In the genomic region with DNA sequence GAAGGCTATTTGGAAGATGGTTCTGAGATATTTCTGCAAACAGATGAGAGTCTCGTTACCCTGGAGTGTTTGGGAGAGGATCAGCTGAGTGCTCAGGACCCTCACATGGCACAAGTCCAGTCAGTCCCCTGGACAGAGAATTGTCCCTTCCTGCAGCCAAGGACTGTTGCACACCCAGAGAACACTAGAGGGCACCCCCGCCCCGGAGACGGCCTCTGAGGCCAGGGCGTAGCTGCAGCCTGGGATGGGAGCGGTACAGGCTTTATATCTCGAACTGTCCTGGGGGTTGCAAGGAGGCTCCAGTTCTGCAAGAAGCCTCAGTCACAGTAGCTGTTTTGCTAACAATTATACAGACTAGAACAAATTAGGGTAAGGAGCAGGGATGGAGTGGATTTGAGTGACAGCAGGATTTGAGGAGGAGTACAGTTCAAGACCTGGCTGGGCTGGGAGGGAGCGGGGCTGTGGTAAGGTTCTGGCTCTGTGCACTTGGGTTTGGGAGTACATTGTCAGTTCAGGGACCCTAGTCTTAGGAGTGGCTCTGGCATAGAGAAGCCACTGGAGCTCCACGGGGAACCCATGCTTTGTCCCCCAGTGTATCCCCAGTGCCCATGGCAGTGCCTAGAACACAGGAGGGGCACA, we compare ENCODE assay signal across 8 cellular contexts.
DNase-seq lines count a peak whose midpoint lies in the region; ATAC-seq and TF ChIP-seq lines count a peak whose summit lies in the region.

No MANE protein-coding gene starts in this region.

- ATAC-seq in HG03439 (IDR thresholded peaks at IDR 0.05; ENCODE audit: unreplicated experiment): peak; percentile 58
- ATAC-seq in activated T-helper 17 cell treated with anti-CD3 and anti-CD28 coated beads, Interleukin-2, amount 50 U/mL, for 72 hours (replicated peaks): peak; percentile 71
- no peak for ATAC-seq in HG03108 (IDR thresholded peaks at IDR 0.05; ENCODE audit: unreplicated experiment)
- no peak for ATAC-seq in GM21529 (IDR thresholded peaks at IDR 0.05; ENCODE audit: unreplicated experiment)

- no peak overlapping the region for H2AFZ ChIP-seq in parathyroid adenoma

- H3K27me3 Mint-ChIP-seq in activated T-helper 17 cell treated with anti-CD3 and anti-CD28 coated beads, Interleukin-2, amount 50 U/mL, for 72 hours: no peaks in the 10 kb centered on the region
- H3K27me3 Mint-ChIP-seq in glutamatergic neuron (ENCODE audit: unreplicated experiment): peaks cover 9% of the 10 kb centered on the region

- no peak overlapping the region for H3K27ac ChIP-seq in parathyroid adenoma

- no peak overlapping the region for H3K9ac ChIP-seq in parathyroid adenoma

- no peaks in the 10 kb centered on the region for H3K27me3 ChIP-seq in parathyroid adenoma (ENCODE audit: control insufficient read depth, insufficient read depth, low read length)

- peaks cover 7% of the 10 kb centered on the region for H3K9me3 Mint-ChIP-seq in activated T-helper 17 cell treated with anti-CD3 and anti-CD28 coated beads, Interleukin-2, amount 50 U/mL, for 72 hours
- peaks cover 9% of the 10 kb centered on the region for H3K9me3 Mint-ChIP-seq in glutamatergic neuron (ENCODE audit: unreplicated experiment)

- no peaks in the 10 kb centered on the region for H3K79me2 ChIP-seq in parathyroid adenoma

- H3K27ac Mint-ChIP-seq in activated T-helper 17 cell treated with anti-CD3 and anti-CD28 coated beads, Interleukin-2, amount 50 U/mL, for 72 hours: no peak overlapping the region
- peak overlapping the region; percentile 40 for H3K27ac Mint-ChIP-seq in glutamatergic neuron (ENCODE audit: unreplicated experiment)

- H3K9me3 ChIP-seq in parathyroid adenoma (ENCODE audit: control insufficient read depth, low read length): no peaks in the 10 kb centered on the region

- H3K4me3 Mint-ChIP-seq in activated T-helper 17 cell treated with anti-CD3 and anti-CD28 coated beads, Interleukin-2, amount 50 U/mL, for 72 hours: no peak overlapping the region
- H3K4me3 Mint-ChIP-seq in glutamatergic neuron (ENCODE audit: unreplicated experiment): peak overlapping the region; percentile 48

- H3K4me1 Mint-ChIP-seq in activated T-helper 17 cell treated with anti-CD3 and anti-CD28 coated beads, Interleukin-2, amount 50 U/mL, for 72 hours: no peaks in the 10 kb centered on the region
- H3K4me1 Mint-ChIP-seq in glutamatergic neuron (ENCODE audit: low read depth, unreplicated experiment): peaks cover 30% of the 10 kb centered on the region

- H3K36me3 Mint-ChIP-seq in activated T-helper 17 cell treated with anti-CD3 and anti-CD28 coated beads, Interleukin-2, amount 50 U/mL, for 72 hours (ENCODE audit: low read depth): no peaks in the 10 kb centered on the region
- H3K36me3 Mint-ChIP-seq in glutamatergic neuron (ENCODE audit: unreplicated experiment): peaks cover 5% of the 10 kb centered on the region

- H3K4me3 ChIP-seq in parathyroid adenoma (ENCODE audit: low read depth, low read length): no peak overlapping the region

- H3K4me2 ChIP-seq in parathyroid adenoma (ENCODE audit: low read length): no peak overlapping the region

- TF ChIP-seq CTCF in glutamatergic neuron (IDR thresholded peaks at IDR 0.05; ENCODE audit: partially characterized antibody, unreplicated experiment) (peak; percentile 68), parathyroid adenoma (IDR thresholded peaks at IDR 0.05) (peak; percentile 93)

- H3K36me3 ChIP-seq in parathyroid adenoma (ENCODE audit: control insufficient read depth, insufficient read depth, low read length): no peaks in the 10 kb centered on the region

- DNase-seq in GM04504 (ENCODE audit: low read depth) (peak; percentile 52), NCI-H69 (lab: John Stamatoyannopoulos, UW) (peak; percentile 73), glutamatergic neuron (peak; percentile 94)

- no peaks in the 10 kb centered on the region for H3K4me1 ChIP-seq in parathyroid adenoma

Comparison
In these comparisons a context has a peak if more than half of its experiments do, and no peak if none do; other contexts are left out.
1. ATAC-seq: peak in HG03439 (single experiment) and activated T-helper 17 cell treated with anti-CD3 and anti-CD28 coated beads, Interleukin-2, amount 50 U/mL, for 72 hours (single experiment); none in HG03108 (single experiment) and GM21529 (single experiment).
2. Peak in every context shown above with its lines, with median percentiles within 50 percentile points of each other: DNase-seq.